ENCODE assay signal across 8 cellular contexts in the genomic region with DNA sequence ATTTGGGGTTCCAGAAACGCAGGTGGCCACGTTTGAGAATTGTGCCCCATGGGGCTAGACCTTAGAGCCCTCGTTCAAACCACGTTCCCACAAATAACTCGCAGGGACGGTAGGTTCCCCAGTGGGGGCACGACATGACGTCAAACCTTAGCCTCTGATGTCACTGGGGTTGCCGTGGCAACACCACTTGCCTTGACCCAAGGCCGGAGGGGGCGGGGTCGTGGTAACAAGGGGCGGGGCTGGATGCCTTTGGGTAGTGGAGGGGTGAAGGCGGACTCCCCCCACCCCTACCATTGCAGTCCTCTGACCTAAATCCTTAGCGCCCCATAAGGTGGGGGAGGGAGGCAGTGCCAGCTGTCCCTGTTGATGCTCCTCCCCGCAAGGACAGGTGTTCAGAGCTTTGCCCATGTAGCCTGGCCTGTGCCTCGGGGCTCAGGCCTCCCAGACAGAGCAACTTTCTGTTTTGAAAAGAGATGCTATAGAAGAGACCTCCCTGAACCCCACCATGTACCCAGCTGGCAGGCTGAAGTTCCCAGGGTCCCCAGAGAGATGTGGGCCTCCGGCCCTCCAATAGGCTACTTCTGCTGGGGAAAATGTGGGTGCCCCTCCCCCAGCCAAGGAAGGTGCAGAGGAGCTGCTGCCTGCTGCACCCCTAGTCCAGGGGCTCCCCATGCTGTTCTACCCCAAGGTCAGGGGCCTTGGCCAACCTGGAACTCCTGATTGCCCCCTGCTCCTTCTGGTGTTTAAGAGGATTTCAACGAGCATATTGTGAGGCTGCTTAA. TPM values are rescaled to one million over a fixed set of nuclear protein-coding genes. Genes with fewer than 3 reads are reported as not detected.
DNase-seq lines count a peak whose midpoint lies in the region; ATAC-seq and TF ChIP-seq lines count a peak whose summit lies in the region.

No MANE protein-coding gene starts in this region.

- H3F3A ChIP-seq in PC-3 (ENCODE audit: low read length, unreplicated experiment): no peaks in the 10 kb centered on the region

- no peaks in the 10 kb centered on the region for H3K27me3 ChIP-seq in PC-3 (ENCODE audit: low read length)
- H3K27me3 ChIP-seq in ascending aorta: peaks cover 19% of the 10 kb centered on the region

- intact Hi-C loops in PC-3 (cut with micrococcal nuclease) (no loop called here), left cardiac atrium (cut with DNase I) (loop anchor here (2.0 to 10.0 kb wide), 4 partner anchors 59 to 191 kb away; no protein-coding TSS in a partner anchor), ascending aorta (cut with DNase I) (loop anchor here (5.0 to 10.0 kb wide), 3 partner anchors 241 to 1029 kb away; a partner anchor contains a TSS)

- H3K36me3 ChIP-seq in PC-3 (ENCODE audit: low read depth, low read length) (no peaks in the 10 kb centered on the region), ascending aorta (no peaks in the 10 kb centered on the region)

- no peak overlapping the region for H3K27ac ChIP-seq in PC-3 (ENCODE audit: low read length)
- H3K27ac ChIP-seq in ascending aorta: no peak overlapping the region

- H3K4me1 ChIP-seq in PC-3 (ENCODE audit: insufficient read depth, low read length) (peaks cover 13% of the 10 kb centered on the region), ascending aorta (peaks cover 0 to 6% of the 10 kb centered on the region in 2 donors)

- H2AFZ ChIP-seq in PC-3 (ENCODE audit: low read length): no peak overlapping the region

- H3K4me3 ChIP-seq in PC-3 (ENCODE audit: low read length) (peak overlapping the region; percentile 78), ascending aorta (no peak overlapping the region)

- no TSS peak for BruUV-seq in PC-3 (replicated peaks; lab: Mats Ljungman, UMichigan)

- POLR2A ChIA-PET in PC-3 (lab: Charles Lee; ENCODE audit: unreplicated experiment): no interaction called here

- no peaks in the 10 kb centered on the region; the same call in 1 of the 2 replicates for H4K20me1 ChIP-seq in PC-3 (ENCODE audit: low read length)

- H3K79me2 ChIP-seq in PC-3 (ENCODE audit: low read length): no peaks in the 10 kb centered on the region

- H3K9me2 ChIP-seq in PC-3 (replicated peaks; ENCODE audit: low read length): no peaks in the 10 kb centered on the region

- H3K4me2 ChIP-seq in PC-3 (ENCODE audit: low read length): peak overlapping the region; percentile 93

- H3K9me3 ChIP-seq in PC-3 (ENCODE audit: low read length) (no peaks in the 10 kb centered on the region), ascending aorta (no peaks in the 10 kb centered on the region)

- TF ChIP-seq CTCF in PC-3 (conservative IDR thresholded peaks at IDR 0.05; ENCODE audit: low read depth, low read length): no peak
- no peak for TF ChIP-seq CTCF in GM10266 (IDR thresholded peaks at IDR 0.05; ENCODE audit: control insufficient read depth, insufficient read depth, low read depth, missing control alignments)
- TF ChIP-seq CTCF in ascending aorta (IDR thresholded peaks at IDR 0.05): no peak

- CTCF ChIA-PET in PC-3 (lab: Charles Lee): interaction anchor here (1.0 to 1.7 kb wide), 2 partner anchors 118 to 287 kb away, joined by 3 to 7 read pairs; no protein-coding TSS in a partner anchor

- ATAC-seq in PC-3 (no peak), left cardiac atrium (no peak), HG03135 (IDR thresholded peaks at IDR 0.05; ENCODE audit: unreplicated experiment) (no peak)

- H3K9ac ChIP-seq in PC-3 (ENCODE audit: low read length): no peak overlapping the region

- DNase-seq in NCI-H345 (lab: John Stamatoyannopoulos, UW) (peak; percentile 51), NCI-H345 treated with DMSO at 0.1 percent for 48 hours (lab: John Stamatoyannopoulos, UW; ENCODE audit: unreplicated experiment) (no peak), PC-3 (no peak), left cardiac atrium (peak; percentile 53), GM10266 (ENCODE audit: extremely low spot score) (no peak), ascending aorta (ENCODE audit: low spot score in 2 of 2) (no peak)
- peak; percentile 9 for DNase-seq in stimulated activated CD8-positive, alpha-beta memory T cell treated with anti-CD3 and anti-CD28 coated beads, Interleukin-4, amount 100 ng/mL, for 24 hours (ENCODE audit: low read depth)

RNA-seq across cellular contexts. Expression of a gene that starts 1.9 kb away (rescaled TPM):
- total RNA-seq in PC-3 (2014; rRNA removed) (11.7 and 15.3 TPM in 2 replicates), left cardiac atrium (10 to 100 TPM; 14.5 to 21.8 TPM), ascending aorta (3.3 TPM)

Comparison
In these comparisons a context has a peak if more than half of its experiments do, and no peak if none do; other contexts are left out.
1. DNase-seq: peak in NCI-H345 (single experiment), left cardiac atrium (single experiment) and stimulated activated CD8-positive, alpha-beta memory T cell treated with anti-CD3 and anti-CD28 coated beads, Interleukin-4, amount 100 ng/mL, for 24 hours (single experiment); none in NCI-H345 treated with DMSO at 0.1 percent for 48 hours (single experiment), PC-3 (single experiment), GM10266 (single experiment) and ascending aorta (0 of 2).